Comparison of ENCODE assay signal across 9 cellular contexts in the genomic region with DNA sequence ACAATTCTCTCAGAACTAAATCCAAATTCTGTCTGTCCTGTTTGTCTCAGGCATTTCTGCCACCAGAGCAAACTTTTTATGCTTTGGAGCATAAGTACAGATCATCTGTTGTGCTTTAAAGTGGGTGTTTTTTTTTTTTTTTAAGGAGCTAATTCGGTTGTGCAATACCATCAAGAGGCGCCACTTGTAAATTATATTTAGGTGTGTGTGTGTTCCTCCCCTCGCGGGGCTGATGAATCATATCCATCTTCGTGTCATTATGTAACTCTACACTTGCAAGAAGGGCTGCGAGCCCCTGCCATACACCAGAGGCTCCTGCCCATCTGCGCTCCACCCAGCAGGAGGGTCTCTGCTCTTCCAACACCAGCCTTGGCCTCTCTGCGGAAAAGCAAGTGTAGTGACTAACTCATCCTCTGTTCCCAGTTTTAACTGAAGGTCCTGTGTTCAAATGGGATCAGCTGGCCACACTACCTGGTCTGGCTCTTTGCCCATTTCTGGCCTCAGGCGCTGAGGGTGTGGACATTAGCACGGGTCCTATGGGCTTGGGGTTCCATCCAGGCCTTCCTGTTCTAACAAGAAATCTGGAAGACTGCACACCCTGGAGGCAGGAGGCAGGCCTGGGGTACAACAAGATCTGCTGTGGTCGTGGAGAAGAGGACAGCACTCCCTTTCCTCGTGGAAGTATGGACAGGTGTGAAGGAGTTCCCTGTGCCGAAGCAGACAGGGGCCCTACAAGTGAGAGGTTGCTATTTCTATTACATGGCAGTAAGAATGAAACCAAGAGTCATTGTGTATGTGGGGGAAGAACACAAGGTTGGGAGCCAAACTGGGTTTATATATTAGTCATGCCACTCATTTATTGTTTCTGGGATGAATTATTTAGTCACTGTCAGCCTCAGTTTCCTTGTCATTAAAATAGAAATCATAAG.
DNase-seq lines count a peak whose midpoint lies in the region; ATAC-seq, FAIRE-seq and TF ChIP-seq lines count a peak whose summit lies in the region.
"Had no signal": no experiment of that assay in that cellular context is flagged by ENCODE, and none has a peak within 500 bp of the region (broad histone marks: within the 10 kb centered on the region; RNA-seq: fewer than 3 reads in every experiment).

No MANE protein-coding gene starts in this region.

- peaks cover 24 to 38% of the 10 kb centered on the region in 2 experiments for H3K4me1 ChIP-seq in trophoblast cell (ENCODE audit: control insufficient read depth in 1 of 2, insufficient read depth in 2 of 2, low read length in 2 of 2)

- DNase-seq in NCI-H510A (lab: John Stamatoyannopoulos, UW), result peak; percentile 2
- DNase-seq in NCI-H510A treated with DMSO at 0.1 percent for 48 hours (lab: John Stamatoyannopoulos, UW), result no peak
- DNase-seq in LHCN-M2 (ENCODE audit: low read depth), result peak; percentile 81
- DNase-seq in bronchial epithelial cell (ENCODE audit: low read depth), result peak; percentile 91
- DNase-seq in trophoblast cell, result no peak
- no peak for DNase-seq in central memory CD4-positive, alpha-beta T cell
- no peak for DNase-seq in activated CD4-positive, CD25-positive, alpha-beta regulatory T cell treated with anti-CD3 and anti-CD28 coated beads, Interleukin-2, amount 50 U/mL, for 72 hours

- no peaks in the 10 kb centered on the region for H3K9me3 ChIP-seq in trophoblast cell (ENCODE audit: insufficient read depth, low read depth, low read length)
- H3K9me3 ChIP-seq: ovary had no signal

- peak overlapping the region; percentile 68 for H3K14ac ChIP-seq in trophoblast cell (ENCODE audit: low read length)

- no peak overlapping the region for H2AFZ ChIP-seq in trophoblast cell (ENCODE audit: insufficient read depth, low read length, poor library complexity)

- H2BK5ac ChIP-seq in trophoblast cell (ENCODE audit: low read depth, low read length, poor library complexity), result peak overlapping the region; percentile 21

- peak overlapping the region; percentile 97 for H2BK12ac ChIP-seq in trophoblast cell (ENCODE audit: low read length)

- H3K27me3 ChIP-seq in bronchial epithelial cell (ENCODE audit: control insufficient read depth, insufficient read depth, low read length) (no peaks in the 10 kb centered on the region), trophoblast cell (ENCODE audit: insufficient read depth, low read length) (no peaks in the 10 kb centered on the region)
- H3K27me3 ChIP-seq: ovary had no signal

- H3K79me1 ChIP-seq in trophoblast cell (ENCODE audit: low read length), result peaks cover 40% of the 10 kb centered on the region

- no peak for FAIRE-seq in bronchial epithelial cell (lab: Jason Lieb, UNC)

- H4K8ac ChIP-seq in trophoblast cell (ENCODE audit: low read depth, low read length), result peak overlapping the region; percentile 57

- H3K4me2 ChIP-seq in trophoblast cell (ENCODE audit: low read length), result peak overlapping the region; percentile 3

- peak overlapping the region; percentile 70 for H2AK5ac ChIP-seq in trophoblast cell (ENCODE audit: low read length)

- H3K36me3 ChIP-seq in bronchial epithelial cell (ENCODE audit: control insufficient read depth, insufficient read depth, low read length) (no peaks in the 10 kb centered on the region), trophoblast cell (ENCODE audit: control insufficient read depth in 1 of 2, insufficient read depth in 2 of 2, low read length in 2 of 2) (no peaks in the 10 kb centered on the region)
- H3K36me3 ChIP-seq: ovary had no signal

- H3K23ac ChIP-seq in trophoblast cell (ENCODE audit: low read length), result no peak overlapping the region

- peak overlapping the region; percentile 54 for H3K18ac ChIP-seq in trophoblast cell (ENCODE audit: low read length)

- H3K4me3 ChIP-seq in bronchial epithelial cell (ENCODE audit: low read depth, low read length), result no peak overlapping the region
- H3K4me3 ChIP-seq in trophoblast cell (ENCODE audit: low read depth, low read length), result no peak overlapping the region
- H3K4me3 ChIP-seq: ovary had no signal

- TF ChIP-seq CTCF in bronchial epithelial cell (IDR thresholded peaks at IDR 0.05; ENCODE audit: insufficient read depth, low read length, severe bottlenecking), result no peak

- peak overlapping the region; percentile 53 for H3K4ac ChIP-seq in trophoblast cell (ENCODE audit: low read depth, low read length)

- H2BK120ac ChIP-seq in trophoblast cell (ENCODE audit: insufficient read depth, low read length, poor library complexity), result peak overlapping the region; percentile 84

- peaks cover 4% of the 10 kb centered on the region for H3K79me2 ChIP-seq in trophoblast cell (ENCODE audit: control insufficient read depth, insufficient read depth, low read length, poor library complexity)

- WGBS in trophoblast cell (ENCODE audit: extremely low coverage, insufficient coverage, insufficient read length), result no CpG with 5 or more reads among the region's 13 CpGs

- H3K9ac ChIP-seq in trophoblast cell (ENCODE audit: low read length), result no peak overlapping the region

- H4K91ac ChIP-seq in trophoblast cell (ENCODE audit: low read depth, low read length), result peak overlapping the region; percentile 95

- ATAC-seq in GM21786 (IDR thresholded peaks at IDR 0.05; ENCODE audit: unreplicated experiment), result peak; percentile 93

- no peak overlapping the region for H4K12ac ChIP-seq in trophoblast cell (ENCODE audit: low read depth, low read length)

- peak overlapping the region; percentile 72 for H3K27ac ChIP-seq in trophoblast cell (ENCODE audit: low read depth, low read length)

Comparison
In these comparisons a context has a peak if more than half of its experiments do, and no peak if none do; other contexts are left out.
1. DNase-seq: peak in NCI-H510A (single experiment), LHCN-M2 (single experiment) and bronchial epithelial cell (single experiment); none in NCI-H510A treated with DMSO at 0.1 percent for 48 hours (single experiment), trophoblast cell (0 of 2), central memory CD4-positive, alpha-beta T cell (single experiment) and activated CD4-positive, CD25-positive, alpha-beta regulatory T cell treated with anti-CD3 and anti-CD28 coated beads, Interleukin-2, amount 50 U/mL, for 72 hours (single experiment).